8 cellular contexts compared by ENCODE assay signal in genomic region chr22:38870312-38870741, GRCh38. TPM values are rescaled to one million over a fixed set of nuclear protein-coding genes. Genes with fewer than 3 reads are reported as not detected.
DNase-seq lines count a peak whose midpoint lies in the region; ATAC-seq, FAIRE-seq and TF ChIP-seq lines count a peak whose summit lies in the region.

No MANE protein-coding gene starts in this region.

- 0 to 1% methylated on average over 4 to 12 of the region's 12 CpGs for WGBS in transverse colon (ENCODE audit: low coverage in 1 of 2), 2 donors

- H3K4me1 Mint-ChIP-seq in T-helper 17 cell (peaks cover 40% of the 10 kb centered on the region), progenitor cell of endocrine pancreas (ENCODE audit: low read depth) (peaks cover 21% of the 10 kb centered on the region)

- TF ChIP-seq EP300 in transverse colon (IDR thresholded peaks at IDR 0.05; ENCODE audit: low read depth), result no peak

- H3K36me3 Mint-ChIP-seq in T-helper 17 cell (ENCODE audit: low read depth), result no peaks in the 10 kb centered on the region
- H3K36me3 Mint-ChIP-seq in progenitor cell of endocrine pancreas (ENCODE audit: insufficient read depth), result peaks cover 6% of the 10 kb centered on the region

- H3K4me3 Mint-ChIP-seq in T-helper 17 cell (peak overlapping the region; percentile 95), progenitor cell of endocrine pancreas (ENCODE audit: low read depth) (peak overlapping the region; percentile 96)

- H3K4me3 ChIP-seq in left ventricle myocardium inferior (peak overlapping the region; percentile 74), transverse colon (peak overlapping the region in 3 of 4 donors; percentile 3 to 71 (median 54))

- in situ Hi-C loops in transverse colon (cut with MboI; ENCODE audit: low pct_ligation_motif_present in 1 of 4, low pct_unique_long_range_greater_than_20kb in 1 of 4, low sequenced_read_pairs in 3 of 4), result loop anchor here (10.0 to 25.0 kb wide), 3 partner anchors 134 to 254 kb away; no protein-coding TSS in a partner anchor

- H3K27me3 ChIP-seq in left ventricle myocardium inferior (ENCODE audit: low read depth), result no peaks in the 10 kb centered on the region
- peaks cover 36% of the 10 kb centered on the region for H3K27me3 ChIP-seq in transverse colon

- no peaks in the 10 kb centered on the region for H3K27me3 Mint-ChIP-seq in T-helper 17 cell
- H3K27me3 Mint-ChIP-seq in progenitor cell of endocrine pancreas, result peaks cover 7% of the 10 kb centered on the region

- H3K36me3 ChIP-seq in left ventricle myocardium inferior, result peaks cover 27% of the 10 kb centered on the region
- no peaks in the 10 kb centered on the region for H3K36me3 ChIP-seq in transverse colon

- FAIRE-seq in GM18507 (lab: Jason Lieb, UNC), result peak; percentile 93

- intact Hi-C loops in left ventricle myocardium inferior (cut with micrococcal nuclease), result no loop called here
- intact Hi-C loops in transverse colon (cut with DNase I; ENCODE audit: low total_unique reads), result no loop called here

- no peak for TF ChIP-seq POLR2A in transverse colon (IDR thresholded peaks at IDR 0.05)

- H3K9me3 Mint-ChIP-seq in progenitor cell of endocrine pancreas (ENCODE audit: low read depth), result no peaks in the 10 kb centered on the region

- peak overlapping the region; percentile 93 for H3K27ac Mint-ChIP-seq in T-helper 17 cell
- peak overlapping the region; percentile 62 for H3K27ac Mint-ChIP-seq in progenitor cell of endocrine pancreas

- H3K9me3 ChIP-seq in T-helper 17 cell (ENCODE audit: control insufficient read depth, low read length, poor library complexity, severe bottlenecking) (no peaks in the 10 kb centered on the region), left ventricle myocardium inferior (replicated peaks) (no peaks in the 10 kb centered on the region), transverse colon (no peaks in the 10 kb centered on the region)

- DNase-seq in GM18507 (ENCODE audit: extremely low spot score, insufficient read length, low read depth), result peak; percentile 52
- peak; percentile 71 for DNase-seq in NCI-H146 (lab: John Stamatoyannopoulos, UW)
- peak; percentile 71 to 81 (median 74) for DNase-seq in T-helper 17 cell
- DNase-seq in amygdala (lab: John Stamatoyannopoulos, UW), result peak in 46 of 56 donors; percentile 21 to 89 (median 58)
- DNase-seq in left ventricle myocardium inferior, result peak; percentile 89
- DNase-seq in progenitor cell of endocrine pancreas (ENCODE audit: low spot score, unreplicated experiment), result peak; percentile 80
- peak; percentile 93 for DNase-seq in transverse colon

- peaks cover 79% of the 10 kb centered on the region for H3K4me1 ChIP-seq in left ventricle myocardium inferior
- H3K4me1 ChIP-seq in transverse colon, result peaks cover 18 to 49% (median 27%) of the 10 kb centered on the region in 4 donors

- H3K27ac ChIP-seq in 22Rv1 (peak overlapping the region; percentile 83), left ventricle myocardium inferior (replicated peaks) (peak overlapping the region; percentile 94), transverse colon (peak overlapping the region; percentile 82 to 95 (median 90))

- ATAC-seq in T-helper 17 cell, result peak; percentile 49

- peak; percentile 96 for TF ChIP-seq CTCF in 22Rv1 (IDR thresholded peaks at IDR 0.05)
- TF ChIP-seq CTCF in left ventricle myocardium inferior (IDR thresholded peaks at IDR 0.05; ENCODE audit: borderline replicate concordance), result peak; percentile 96
- peak; percentile 97 for TF ChIP-seq CTCF in progenitor cell of endocrine pancreas (IDR thresholded peaks at IDR 0.05; ENCODE audit: unreplicated experiment)
- TF ChIP-seq CTCF in transverse colon (IDR thresholded peaks at IDR 0.05), result peak; percentile 85 to 94 (median 89)

RNA-seq across cellular contexts. Expression of gene CBX6, which starts 1.7 kb away (rescaled TPM):
- total RNA-seq in T-helper 17 cell (10 to 100 TPM; 44.0 to 45.8 TPM), left ventricle myocardium inferior (32.9 TPM), progenitor cell of endocrine pancreas (38.8 and 39.6 TPM in 2 replicates), transverse colon (10 to 100 TPM; 14.5 to 42.6 (median 22.1) TPM)

RNA-seq across cellular contexts. Expression of gene NPTXR, which starts 26.5 kb away (rescaled TPM):
- total RNA-seq in T-helper 17 cell (1 to 10 TPM; 2.5 to 2.6 TPM), left ventricle myocardium inferior (23.3 TPM), progenitor cell of endocrine pancreas (4.7 TPM in 2 replicates), transverse colon (10 to 100 TPM in 1 of 4 donors, 1 to 10 TPM in 2, under 1 TPM in 1; 0.75 to 27.9 (median 1.8) TPM)

Comparison
In these comparisons a context has a peak if more than half of its experiments do, and no peak if none do; other contexts are left out.
1. Peak in every context shown above with its lines: DNase-seq, ATAC-seq, H3K4me3 ChIP-seq and H3K27ac ChIP-seq.